ENCODE assay signal across 9 cellular contexts in genomic region chr2:46909771-46910419, GRCh38. TPM values are rescaled to one million over a fixed set of nuclear protein-coding genes. Genes with fewer than 3 reads are reported as not detected.
DNase-seq lines count a peak whose midpoint lies in the region; ATAC-seq, FAIRE-seq and TF ChIP-seq lines count a peak whose summit lies in the region.
"Had no signal": no experiment of that assay in that cellular context is flagged by ENCODE, and none has a peak within 500 bp of the region (broad histone marks: within the 10 kb centered on the region; RNA-seq: fewer than 3 reads in every experiment).

No MANE protein-coding gene starts in this region.

- no peak for TF ChIP-seq CTCF in RWPE1 (conservative IDR thresholded peaks at IDR 0.05; ENCODE audit: low read depth)
- no peak for TF ChIP-seq CTCF in D721Med (IDR thresholded peaks at IDR 0.05; ENCODE audit: insufficient read depth, missing control alignments)

- no peak overlapping the region for H3K4me3 Mint-ChIP-seq in activated CD4-positive, alpha-beta T cell treated with anti-CD3 and anti-CD28 coated beads, Interleukin-2, amount 10 ng/mL, durations not matched to agents 24 days and 14 days

- CTCF ChIA-PET in RWPE1 (lab: Yijun Ruan, JAX), result interaction anchor here (0.6 to 1.6 kb wide), 2 partner anchors 9 to 38 kb away, joined by 3 to 5 read pairs; no protein-coding TSS in a partner anchor

- intact Hi-C loops in activated CD4-positive, alpha-beta T cell treated with anti-CD3 and anti-CD28 coated beads, Interleukin-2, amount 10 ng/mL, durations not matched to agents 24 days and 14 days (cut with micrococcal nuclease), result loop anchor here (10.0 kb wide), 1 partner anchor 415 kb away; no protein-coding TSS in a partner anchor

- POLR2A ChIA-PET in RWPE1 (lab: Yijun Ruan, JAX; ENCODE audit: low non-redundant PET), result no interaction called here

- H3K4me1 Mint-ChIP-seq in activated CD4-positive, alpha-beta T cell treated with anti-CD3 and anti-CD28 coated beads, Interleukin-2, amount 10 ng/mL, durations not matched to agents 24 days and 14 days, result peaks cover 39% of the 10 kb centered on the region

- no peak for FAIRE-seq in D721Med (lab: Jason Lieb, UNC)

- peaks cover 55% of the 10 kb centered on the region for H3K36me3 Mint-ChIP-seq in activated CD4-positive, alpha-beta T cell treated with anti-CD3 and anti-CD28 coated beads, Interleukin-2, amount 10 ng/mL, durations not matched to agents 24 days and 14 days (ENCODE audit: low read depth)

- H3K9me3 Mint-ChIP-seq in activated CD4-positive, alpha-beta T cell treated with anti-CD3 and anti-CD28 coated beads, Interleukin-2, amount 10 ng/mL, durations not matched to agents 24 days and 14 days, result no peaks in the 10 kb centered on the region

- H3K27ac ChIP-seq in RWPE1 (peak overlapping the region; percentile 67), epithelial cell of prostate (peak overlapping the region; percentile 69)
- H3K27ac ChIP-seq: BLaER1 had no signal

- no peak overlapping the region for H3K27ac Mint-ChIP-seq in activated CD4-positive, alpha-beta T cell treated with anti-CD3 and anti-CD28 coated beads, Interleukin-2, amount 10 ng/mL, durations not matched to agents 24 days and 14 days

- ATAC-seq in HG02798 (IDR thresholded peaks at IDR 0.05; ENCODE audit: poor library complexity, unreplicated experiment), result peak; percentile 92

- H3K27me3 Mint-ChIP-seq in activated CD4-positive, alpha-beta T cell treated with anti-CD3 and anti-CD28 coated beads, Interleukin-2, amount 10 ng/mL, durations not matched to agents 24 days and 14 days, result no peaks in the 10 kb centered on the region

- DNase-seq in activated CD4-positive, alpha-beta T cell treated with anti-CD3 and anti-CD28 coated beads, Interleukin-2, amount 10 ng/mL, durations not matched to agents 24 days and 14 days, result peak; percentile 82
- no peak for DNase-seq in activated CD4-positive, alpha-beta T cell treated with anti-CD3 and anti-CD28 coated beads for 4 hours
- peak; percentile 71 for DNase-seq in RWPE1 (ENCODE audit: low spot score)
- DNase-seq in epithelial cell of prostate (ENCODE audit: low read depth, low spot score), result peak; percentile 69
- DNase-seq in stimulated activated CD4-positive, alpha-beta T cell treated with anti-CD3 and anti-CD28 coated beads, Interleukin-2, amount 100 ng/mL, for 48 hours, result peak; percentile 16 to 19
- DNase-seq in T-helper 9 cell, result no peak
- no peak for DNase-seq in D721Med (ENCODE audit: insufficient read length, low spot score)

RNA-seq across cellular contexts. Expression of gene MCFD2, which starts 5.7 kb away (rescaled TPM):
- total RNA-seq in activated CD4-positive, alpha-beta T cell treated with anti-CD3 and anti-CD28 coated beads, Interleukin-2, amount 10 ng/mL, durations not matched to agents 24 days and 14 days, result 46.7 and 47.2 TPM in 2 replicates

RNA-seq across cellular contexts. Expression of gene TTC7A, which starts 31.1 kb away (rescaled TPM):
- total RNA-seq in activated CD4-positive, alpha-beta T cell treated with anti-CD3 and anti-CD28 coated beads, Interleukin-2, amount 10 ng/mL, durations not matched to agents 24 days and 14 days, result 68.7 and 74.6 TPM in 2 replicates

Comparison
In these comparisons a context has a peak if more than half of its experiments do, and no peak if none do; other contexts are left out.
1. DNase-seq: peak in activated CD4-positive, alpha-beta T cell treated with anti-CD3 and anti-CD28 coated beads, Interleukin-2, amount 10 ng/mL, durations not matched to agents 24 days and 14 days (single experiment), RWPE1 (single experiment), epithelial cell of prostate (single experiment) and stimulated activated CD4-positive, alpha-beta T cell treated with anti-CD3 and anti-CD28 coated beads, Interleukin-2, amount 100 ng/mL, for 48 hours (2 of 2); none in activated CD4-positive, alpha-beta T cell treated with anti-CD3 and anti-CD28 coated beads for 4 hours (0 of 2), T-helper 9 cell (single experiment) and D721Med (single experiment).